9 cellular contexts compared by ENCODE assay signal in genomic region chr14:21191809-21192446, GRCh38. TPM values are rescaled to one million over a fixed set of nuclear protein-coding genes. Genes with fewer than 3 reads are reported as not detected.
A peak's percentile ranks its signal among the peaks of the same experiment; 100 is the strongest.
DNase-seq lines count a peak whose midpoint lies in the region; ATAC-seq and TF ChIP-seq lines count a peak whose summit lies in the region.
"Had no signal": no experiment of that assay in that cellular context is flagged by ENCODE, and none has a peak within 500 bp of the region (broad histone marks: within the 10 kb centered on the region; RNA-seq: fewer than 3 reads in every experiment).

No MANE protein-coding gene starts in this region.

- peaks cover 18% of the 10 kb centered on the region for H3K4me1 ChIP-seq in Karpas-422 (ENCODE audit: low read length)
- peaks cover 4% of the 10 kb centered on the region for H3K4me1 ChIP-seq in prostate gland (replicated peaks)

- peak overlapping the region; percentile 53; the same call in 1 of the 2 replicates for H3K4me3 ChIP-seq in Karpas-422 (ENCODE audit: low read length)
- H3K4me3 ChIP-seq in prostate gland: peak overlapping the region; percentile 15 to 27

- no peaks in the 10 kb centered on the region for H3K9me3 ChIP-seq in Karpas-422 (ENCODE audit: low read length)
- no peaks in the 10 kb centered on the region for H3K9me3 ChIP-seq in prostate gland

- no peaks in the 10 kb centered on the region for H3K9me2 ChIP-seq in Karpas-422 (replicated peaks; ENCODE audit: insufficient read depth, low read length)

- peak; percentile 85 for ATAC-seq in GM21528 (IDR thresholded peaks at IDR 0.05; ENCODE audit: low FRiP score, unreplicated experiment)
- peak; percentile 93 to 95 for ATAC-seq in left cardiac atrium

- H3K27me3 ChIP-seq in Karpas-422 (ENCODE audit: low read length): no peaks in the 10 kb centered on the region
- H3K27me3 ChIP-seq in prostate gland (replicated peaks; ENCODE audit: insufficient read depth): no peaks in the 10 kb centered on the region

- peak overlapping the region; percentile 69 for H3K4me2 ChIP-seq in Karpas-422 (ENCODE audit: low read depth, low read length, poor library complexity, severe bottlenecking)

- H4K20me1 ChIP-seq in Karpas-422 (ENCODE audit: insufficient read depth, low read depth, low read length): no peaks in the 10 kb centered on the region

- peak overlapping the region; percentile 48 for H3K9ac ChIP-seq in Karpas-422 (ENCODE audit: low read length)

- 7% methylated on average over 19 of the region's 19 CpGs for WGBS in prostate gland

- TF ChIP-seq CTCF in prostate gland (IDR thresholded peaks at IDR 0.05): no peak

- H3K27ac ChIP-seq in Karpas-422 (ENCODE audit: low read length) (no peak overlapping the region), prostate gland (no peak overlapping the region)

- in situ Hi-C loops in SK-MEL-5 (cut with HindIII; ENCODE audit: low pct_unique_long_range_greater_than_20kb, low sequenced_read_pairs): no loop called here

- TF ChIP-seq POLR2A in prostate gland (IDR thresholded peaks at IDR 0.05): no peak

- DNase-seq in D341Med (ENCODE audit: low spot score) (peak; percentile 42), Karpas-422 (peak; percentile 94), SK-MEL-5 (ENCODE audit: low read depth, low spot score) (peak; percentile 68), left cardiac atrium (peak; percentile 83), prostate gland (ENCODE audit: low spot score) (peak; percentile 39), HT-29 (ENCODE audit: low spot score) (no peak)
- DNase-seq in activated naive CD4-positive, alpha-beta T cell treated with anti-CD3 and anti-CD28 coated beads, Interleukin-2, amount 50 U/mL, for 16 hours: peak; percentile 66

- H2AFZ ChIP-seq in Karpas-422 (ENCODE audit: low read length): peak overlapping the region; percentile 87

- H3K36me3 ChIP-seq in Karpas-422 (ENCODE audit: insufficient read depth, low read length) (no peaks in the 10 kb centered on the region), prostate gland (no peaks in the 10 kb centered on the region)

- intact Hi-C loops in left cardiac atrium (cut with DNase I): no loop called here
- intact Hi-C loops in prostate gland (cut with DNase I): no loop called here

- H3K79me2 ChIP-seq in Karpas-422 (ENCODE audit: low read length): no peaks in the 10 kb centered on the region

RNA-seq across cellular contexts. Expression of gene OR5AU1, which starts 36.1 kb away (rescaled TPM):
- not detected in 2 replicates for total RNA-seq in Karpas-422 (2014; rRNA removed; shearing (Covaris generic); ENCODE audit: low replicate concordance)
- total RNA-seq in SK-MEL-5 (2014; rRNA removed; shearing (Covaris generic)): not detected in 2 replicates
- not detected in 2 replicates for polyA plus RNA-seq in SK-MEL-5 (2015; cell fraction: cytosol; rRNA removed)
- not detected in 2 replicates for polyA plus RNA-seq in SK-MEL-5 (2015; cell fraction: nucleus; rRNA removed)
- total RNA-seq in left cardiac atrium (not detected), prostate gland (not detected)
- total RNA-seq in HT-29 (2014; rRNA removed; shearing (Covaris generic)): not detected in 2 replicates
- total RNA-seq: activated CD8-positive, alpha-beta memory T cell treated with anti-CD3 and anti-CD28 coated beads for 36 hours had no signal
